Comparison of ENCODE assay signal across 8 cellular contexts in genomic region chr1:86499987-86500593, GRCh38. TPM values are rescaled to one million over a fixed set of nuclear protein-coding genes. Genes with fewer than 3 reads are reported as not detected.
DNase-seq lines count a peak whose midpoint lies in the region; ATAC-seq, FAIRE-seq and TF ChIP-seq lines count a peak whose summit lies in the region.

No MANE protein-coding gene starts in this region.

- H3K27ac ChIP-seq in MM.1S (ENCODE audit: low read length) (no peak overlapping the region), SU-DHL-6 (ENCODE audit: low read depth, low read length) (no peak overlapping the region), transverse colon (peak overlapping the region in 2 of 4 donors; percentile 9 to 62)

- H3K9me2 ChIP-seq in MM.1S (replicated peaks; ENCODE audit: insufficient read depth, low read length) (no peaks in the 10 kb centered on the region), SU-DHL-6 (replicated peaks; ENCODE audit: insufficient read depth, low read length) (no peaks in the 10 kb centered on the region)

- ATAC-seq in HG03097 (IDR thresholded peaks at IDR 0.05; ENCODE audit: low FRiP score, unreplicated experiment), result no peak

- H3K79me2 ChIP-seq in MM.1S (ENCODE audit: low read length), result no peaks in the 10 kb centered on the region
- no peaks in the 10 kb centered on the region for H3K79me2 ChIP-seq in SU-DHL-6 (ENCODE audit: insufficient read depth, low read length)

- DNase-seq in GM13977 (ENCODE audit: low spot score) (peak; percentile 34), MM.1S (peak; percentile 84), germinal center (ENCODE audit: low spot score) (peak; percentile 25), transverse colon (no peak), pons (ENCODE audit: low spot score) (no peak)

- peaks cover 8% of the 10 kb centered on the region; the same call in 1 of the 2 replicates for H3K27me3 ChIP-seq in MM.1S (replicated peaks; ENCODE audit: insufficient read depth, low read length)
- no peaks in the 10 kb centered on the region for H3K27me3 ChIP-seq in SU-DHL-6 (ENCODE audit: low read length)
- H3K27me3 ChIP-seq in transverse colon, result no peaks in the 10 kb centered on the region

- H3K4me3 ChIP-seq in MM.1S (ENCODE audit: low read length) (no peak overlapping the region), SU-DHL-6 (ENCODE audit: insufficient read depth, low read length, poor library complexity, severe bottlenecking) (no peak overlapping the region), transverse colon (no peak overlapping the region)

- H2AFZ ChIP-seq in MM.1S (ENCODE audit: low read length) (no peak overlapping the region), SU-DHL-6 (ENCODE audit: low read depth, low read length, severe bottlenecking) (peak overlapping the region; percentile 49)

- TF ChIP-seq EP300 in transverse colon (IDR thresholded peaks at IDR 0.05; ENCODE audit: low read depth), result no peak

- H3F3A ChIP-seq in MM.1S (ENCODE audit: insufficient read depth, low read length), result peaks cover 3% of the 10 kb centered on the region; the same call in 1 of the 2 replicates
- no peaks in the 10 kb centered on the region for H3F3A ChIP-seq in SU-DHL-6 (ENCODE audit: insufficient read depth)

- in situ Hi-C loops in GM13977 (cut with MboI; ENCODE audit: low pct_unique_long_range_greater_than_20kb, low sequenced_read_pairs, unreplicated experiment), result loop anchor here (10.0 kb wide), 1 partner anchor 115 kb away; no protein-coding TSS in a partner anchor
- in situ Hi-C loops in transverse colon (cut with MboI; ENCODE audit: low pct_ligation_motif_present in 1 of 4, low pct_unique_long_range_greater_than_20kb in 1 of 4, low sequenced_read_pairs in 3 of 4), result loop anchor here in 1 of 4 donors (10.0 to 25.0 kb wide), 2 partner anchors 115 to 187 kb away; no protein-coding TSS in a partner anchor

- WGBS in transverse colon (ENCODE audit: low coverage in 1 of 2), 2 donors, result 10 to 11% methylated on average over 3 of the region's 3 CpGs

- H3K4me2 ChIP-seq in MM.1S (ENCODE audit: low read depth, low read length) (no peak overlapping the region), SU-DHL-6 (ENCODE audit: low read depth, low read length, poor library complexity, severe bottlenecking) (no peak overlapping the region)

- TF ChIP-seq CTCF in GM13977 (IDR thresholded peaks at IDR 0.05; ENCODE audit: extremely low read depth, insufficient read depth, missing control alignments) (peak; percentile 85), MM.1S (IDR thresholded peaks at IDR 0.05; ENCODE audit: low read length) (peak; percentile 99), SU-DHL-6 (IDR thresholded peaks at IDR 0.05; ENCODE audit: insufficient read depth, low read length, poor library complexity, severe bottlenecking) (peak; percentile 100), transverse colon (IDR thresholded peaks at IDR 0.05) (peak; percentile 88 to 98 (median 95))

- H4K20me1 ChIP-seq in MM.1S (ENCODE audit: insufficient read depth, low read length) (no peaks in the 10 kb centered on the region), SU-DHL-6 (ENCODE audit: low read depth, low read length) (no peaks in the 10 kb centered on the region)

- H3K9ac ChIP-seq in MM.1S (ENCODE audit: low read length) (no peak overlapping the region), SU-DHL-6 (ENCODE audit: low read length) (no peak overlapping the region)

- H3K36me3 ChIP-seq in MM.1S (replicated peaks; ENCODE audit: insufficient read depth, low read length) (no peaks in the 10 kb centered on the region), SU-DHL-6 (ENCODE audit: low read length) (no peaks in the 10 kb centered on the region), transverse colon (no peaks in the 10 kb centered on the region)

- H3K4me1 ChIP-seq in MM.1S (ENCODE audit: low read length), result no peaks in the 10 kb centered on the region
- H3K4me1 ChIP-seq in transverse colon, result peaks cover 2 to 44% (median 25%) of the 10 kb centered on the region in 4 donors

- peak; percentile 93 for FAIRE-seq in A204.1 (lab: Jason Lieb, UNC)

- intact Hi-C loops in transverse colon (cut with DNase I; ENCODE audit: low total_unique reads), result loop anchor here (10.0 kb wide), 1 partner anchor 125 kb away; no protein-coding TSS in a partner anchor

- TF ChIP-seq POLR2A in transverse colon (IDR thresholded peaks at IDR 0.05), result no peak

- no peaks in the 10 kb centered on the region for H3K9me3 ChIP-seq in MM.1S (replicated peaks; ENCODE audit: insufficient read depth, low read length)
- H3K9me3 ChIP-seq in SU-DHL-6 (ENCODE audit: insufficient read depth, low read length), result no peaks in the 10 kb centered on the region
- no peaks in the 10 kb centered on the region for H3K9me3 ChIP-seq in transverse colon

RNA-seq across cellular contexts. Expression of gene CLCA1, which starts 31.4 kb away (rescaled TPM):
- total RNA-seq in transverse colon, result 1,000 to 10,000 TPM in 1 of 4 donors, 100 to 1,000 TPM in 2, 10 to 100 TPM in 1; 16.1 to 1,013 (median 168) TPM

RNA-seq across cellular contexts. Expression of gene CLCA4, which starts 46.8 kb away (rescaled TPM):
- 1,000 to 10,000 TPM in 2 of 4 donors, 100 to 1,000 TPM in 1, under 1 TPM in 1; 0.40 to 1,312 (median 849) TPM for total RNA-seq in transverse colon

Comparison
In these comparisons a context has a peak if more than half of its experiments do, and no peak if none do; other contexts are left out.
1. DNase-seq: peak in GM13977 (single experiment), MM.1S (single experiment) and germinal center (single experiment); none in transverse colon (single experiment) and pons (single experiment).
2. Peak in every context shown above with its lines, with median percentiles within 50 percentile points of each other: CTCF ChIP-seq.